ENCODE assay signal across 17 cellular contexts in the genomic region with DNA sequence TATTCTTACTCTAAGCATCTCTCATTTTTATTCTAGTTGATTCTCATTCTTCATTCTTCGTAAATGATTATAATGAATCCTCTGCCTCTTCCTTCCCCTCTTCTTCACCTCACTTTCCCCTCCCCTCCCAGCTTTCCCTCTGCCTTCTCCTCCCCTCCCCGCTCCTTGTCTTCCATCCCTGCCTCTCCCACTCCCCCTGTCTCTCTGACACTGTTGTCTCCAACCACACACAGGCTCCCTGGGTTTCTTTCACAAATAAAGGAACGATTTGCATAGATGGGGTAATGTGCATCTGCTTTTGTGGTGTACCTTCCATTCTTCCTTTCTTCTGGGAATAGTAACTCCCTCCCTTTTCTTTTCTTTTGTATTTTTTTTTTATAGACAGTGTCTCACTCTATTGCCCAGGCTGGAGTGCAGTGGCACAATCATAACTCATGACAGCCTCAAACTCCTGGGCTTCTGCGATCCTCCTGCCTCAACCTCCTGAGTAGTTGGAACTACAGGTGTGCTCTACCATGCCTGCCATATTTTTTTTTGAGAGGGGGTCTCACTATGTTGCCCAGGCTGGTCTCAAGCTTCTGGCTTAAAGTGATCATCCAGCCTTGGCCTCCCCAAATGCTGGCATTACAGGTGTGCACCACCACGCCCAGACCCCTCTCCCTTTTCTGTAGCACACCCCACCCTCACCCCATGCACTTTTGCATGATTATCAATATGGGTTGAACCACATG.
DNase-seq lines count a peak whose midpoint lies in the region; ATAC-seq and TF ChIP-seq lines count a peak whose summit lies in the region.
"Had no signal": no experiment of that assay in that cellular context is flagged by ENCODE, and none has a peak within 500 bp of the region (broad histone marks: within the 10 kb centered on the region; RNA-seq: fewer than 3 reads in every experiment).

No MANE protein-coding gene starts in this region.

- DNase-seq in GM23338 (ENCODE audit: low spot score) (peak; percentile 21), iPS-NIHi11 (ENCODE audit: low spot score) (peak; percentile 29), osteocyte (ENCODE audit: extremely low spot score, unreplicated experiment) (no peak), left lobe of liver (ENCODE audit: low spot score) (no peak)
- DNase-seq: 8988T; AML-193; Caco-2; CD8-positive, alpha-beta memory T cell; DND-41; GF-D8; H9; IMR-90 had no signal

- H3K4me2 ChIP-seq in GM23338 = no peak overlapping the region
- H3K4me2 ChIP-seq: BLaER1 had no signal

- no peak overlapping the region for H3K27ac Mint-ChIP-seq in GM23338
- peak overlapping the region in 3 of 5 experiments; percentile 79 to 91 (median 85) for H3K27ac Mint-ChIP-seq in brain
- H3K27ac Mint-ChIP-seq in osteocyte (ENCODE audit: unreplicated experiment) = peak overlapping the region; percentile 92
- H3K27ac Mint-ChIP-seq: CD8-positive, alpha-beta memory T cell; H9 had no signal

- H3K36me3 Mint-ChIP-seq in GM23338 (ENCODE audit: low read depth) = no peaks in the 10 kb centered on the region
- H3K36me3 Mint-ChIP-seq in brain = peaks cover 5% of the 10 kb centered on the region
- no peaks in the 10 kb centered on the region for H3K36me3 Mint-ChIP-seq in osteocyte (ENCODE audit: unreplicated experiment)

- H3K9me2 ChIP-seq in GM23338 (ENCODE audit: insufficient read depth) = peaks cover 14% of the 10 kb centered on the region

- H3K27me3 ChIP-seq in GM23338 (ENCODE audit: insufficient read depth) = no peaks in the 10 kb centered on the region
- H3K27me3 ChIP-seq: BLaER1 had no signal

- TF ChIP-seq CTCF in GM23338 (conservative IDR thresholded peaks at IDR 0.05; ENCODE audit: low read depth in 2 of 2) (no peak), brain (conservative IDR thresholded peaks at IDR 0.05) (no peak), osteocyte (IDR thresholded peaks at IDR 0.05) (no peak)

- H3K27me3 Mint-ChIP-seq in GM23338 (ENCODE audit: insufficient read depth, low read depth, poor library complexity) (peaks cover 2% of the 10 kb centered on the region), brain (no peaks in the 10 kb centered on the region), osteocyte (ENCODE audit: unreplicated experiment) (no peaks in the 10 kb centered on the region)
- H3K27me3 Mint-ChIP-seq: CD8-positive, alpha-beta memory T cell had no signal

- H3K9me3 Mint-ChIP-seq in GM23338 = no peaks in the 10 kb centered on the region
- peaks cover 0 to 6% (median 4%) of the 10 kb centered on the region in 5 experiments for H3K9me3 Mint-ChIP-seq in brain
- no peaks in the 10 kb centered on the region for H3K9me3 Mint-ChIP-seq in osteocyte (ENCODE audit: unreplicated experiment)
- H3K9me3 Mint-ChIP-seq: H9 had no signal

- no peak overlapping the region for H2AFZ ChIP-seq in GM23338

- H3K79me2 ChIP-seq in GM23338 (replicated peaks; ENCODE audit: insufficient read depth) = no peaks in the 10 kb centered on the region

- H3K4me3 Mint-ChIP-seq in GM23338 (no peak overlapping the region), brain (no peak overlapping the region), osteocyte (ENCODE audit: unreplicated experiment) (no peak overlapping the region)
- H3K4me3 Mint-ChIP-seq: CD8-positive, alpha-beta memory T cell had no signal

- H3K4me1 ChIP-seq in GM23338 (ENCODE audit: insufficient read depth) = peaks cover 25% of the 10 kb centered on the region
- H3K4me1 ChIP-seq: BLaER1, Caco-2 had no signal

- H4K20me1 ChIP-seq in GM23338 (replicated peaks; ENCODE audit: insufficient read depth) = no peaks in the 10 kb centered on the region
- H4K20me1 ChIP-seq: BLaER1 had no signal

- H3K4me1 Mint-ChIP-seq in GM23338 (peaks cover 38% of the 10 kb centered on the region), brain (peaks cover 54% of the 10 kb centered on the region), osteocyte (ENCODE audit: unreplicated experiment) (peaks cover 77% of the 10 kb centered on the region)
- H3K4me1 Mint-ChIP-seq: CD8-positive, alpha-beta memory T cell had no signal

- no peaks in the 10 kb centered on the region for H3F3A ChIP-seq in GM23338 (replicated peaks; ENCODE audit: low read depth)

- ATAC-seq in GM23338 (peak; percentile 64), left lobe of liver (no peak), HG02840 (IDR thresholded peaks at IDR 0.05; ENCODE audit: low FRiP score, unreplicated experiment) (no peak), HG03025 (IDR thresholded peaks at IDR 0.05; ENCODE audit: low FRiP score, unreplicated experiment) (no peak)

- H3K36me3 ChIP-seq in GM23338 (ENCODE audit: insufficient read depth) = no peaks in the 10 kb centered on the region
- H3K36me3 ChIP-seq: BLaER1 had no signal

- H3K27ac ChIP-seq in GM23338 (ENCODE audit: low read depth) = no peak overlapping the region
- H3K27ac ChIP-seq: BLaER1, HL-60 had no signal

- no peak overlapping the region for H3K4me3 ChIP-seq in GM23338
- H3K4me3 ChIP-seq: BLaER1 had no signal

TF ChIP-seq in GM23338, 12 proteins besides CTCF, POLR2A, EP300 and RAD21:
- TF ChIP-seq ZNF114 (CRISPR knock-in tag; IDR thresholded peaks at IDR 0.05) (no peak), JUNB (IDR thresholded peaks at IDR 0.05; ENCODE audit: unreplicated experiment) (no peak), STAT1 (IDR thresholded peaks at IDR 0.05; ENCODE audit: unreplicated experiment) (no peak), NANOG (IDR thresholded peaks at IDR 0.05; ENCODE audit: borderline replicate concordance) (no peak), ZNF331 (CRISPR knock-in tag; IDR thresholded peaks at IDR 0.05; ENCODE audit: low read depth) (no peak), POLR2AphosphoS5 (IDR thresholded peaks at IDR 0.05; ENCODE audit: low read depth) (no peak), EZH2phosphoT487 (IDR thresholded peaks at IDR 0.05; ENCODE audit: unreplicated experiment) (no peak)
- TF ChIP-seq, protein P1, sequence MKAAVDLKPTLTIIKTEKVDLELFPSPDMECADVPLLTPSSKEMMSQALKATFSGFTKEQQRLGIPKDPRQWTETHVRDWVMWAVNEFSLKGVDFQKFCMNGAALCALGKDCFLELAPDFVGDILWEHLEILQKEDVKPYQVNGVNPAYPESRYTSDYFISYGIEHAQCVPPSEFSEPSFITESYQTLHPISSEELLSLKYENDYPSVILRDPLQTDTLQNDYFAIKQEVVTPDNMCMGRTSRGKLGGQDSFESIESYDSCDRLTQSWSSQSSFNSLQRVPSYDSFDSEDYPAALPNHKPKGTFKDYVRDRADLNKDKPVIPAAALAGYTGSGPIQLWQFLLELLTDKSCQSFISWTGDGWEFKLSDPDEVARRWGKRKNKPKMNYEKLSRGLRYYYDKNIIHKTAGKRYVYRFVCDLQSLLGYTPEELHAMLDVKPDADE (IDR thresholded peaks at IDR 0.05) = no peak
- TF ChIP-seq, protein P2, sequence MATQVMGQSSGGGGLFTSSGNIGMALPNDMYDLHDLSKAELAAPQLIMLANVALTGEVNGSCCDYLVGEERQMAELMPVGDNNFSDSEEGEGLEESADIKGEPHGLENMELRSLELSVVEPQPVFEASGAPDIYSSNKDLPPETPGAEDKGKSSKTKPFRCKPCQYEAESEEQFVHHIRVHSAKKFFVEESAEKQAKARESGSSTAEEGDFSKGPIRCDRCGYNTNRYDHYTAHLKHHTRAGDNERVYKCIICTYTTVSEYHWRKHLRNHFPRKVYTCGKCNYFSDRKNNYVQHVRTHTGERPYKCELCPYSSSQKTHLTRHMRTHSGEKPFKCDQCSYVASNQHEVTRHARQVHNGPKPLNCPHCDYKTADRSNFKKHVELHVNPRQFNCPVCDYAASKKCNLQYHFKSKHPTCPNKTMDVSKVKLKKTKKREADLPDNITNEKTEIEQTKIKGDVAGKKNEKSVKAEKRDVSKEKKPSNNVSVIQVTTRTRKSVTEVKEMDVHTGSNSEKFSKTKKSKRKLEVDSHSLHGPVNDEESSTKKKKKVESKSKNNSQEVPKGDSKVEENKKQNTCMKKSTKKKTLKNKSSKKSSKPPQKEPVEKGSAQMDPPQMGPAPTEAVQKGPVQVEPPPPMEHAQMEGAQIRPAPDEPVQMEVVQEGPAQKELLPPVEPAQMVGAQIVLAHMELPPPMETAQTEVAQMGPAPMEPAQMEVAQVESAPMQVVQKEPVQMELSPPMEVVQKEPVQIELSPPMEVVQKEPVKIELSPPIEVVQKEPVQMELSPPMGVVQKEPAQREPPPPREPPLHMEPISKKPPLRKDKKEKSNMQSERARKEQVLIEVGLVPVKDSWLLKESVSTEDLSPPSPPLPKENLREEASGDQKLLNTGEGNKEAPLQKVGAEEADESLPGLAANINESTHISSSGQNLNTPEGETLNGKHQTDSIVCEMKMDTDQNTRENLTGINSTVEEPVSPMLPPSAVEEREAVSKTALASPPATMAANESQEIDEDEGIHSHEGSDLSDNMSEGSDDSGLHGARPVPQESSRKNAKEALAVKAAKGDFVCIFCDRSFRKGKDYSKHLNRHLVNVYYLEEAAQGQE (IDR thresholded peaks at IDR 0.05; ENCODE audit: unreplicated experiment) = no peak

Comparison
In these comparisons a context has a peak if more than half of its experiments do, and no peak if none do; other contexts are left out.
1. DNase-seq: peak in GM23338 (single experiment) and iPS-NIHi11 (single experiment); none in osteocyte (single experiment) and left lobe of liver (single experiment).